Comparison of ENCODE assay signal across 1 cellular context in the genomic region with DNA sequence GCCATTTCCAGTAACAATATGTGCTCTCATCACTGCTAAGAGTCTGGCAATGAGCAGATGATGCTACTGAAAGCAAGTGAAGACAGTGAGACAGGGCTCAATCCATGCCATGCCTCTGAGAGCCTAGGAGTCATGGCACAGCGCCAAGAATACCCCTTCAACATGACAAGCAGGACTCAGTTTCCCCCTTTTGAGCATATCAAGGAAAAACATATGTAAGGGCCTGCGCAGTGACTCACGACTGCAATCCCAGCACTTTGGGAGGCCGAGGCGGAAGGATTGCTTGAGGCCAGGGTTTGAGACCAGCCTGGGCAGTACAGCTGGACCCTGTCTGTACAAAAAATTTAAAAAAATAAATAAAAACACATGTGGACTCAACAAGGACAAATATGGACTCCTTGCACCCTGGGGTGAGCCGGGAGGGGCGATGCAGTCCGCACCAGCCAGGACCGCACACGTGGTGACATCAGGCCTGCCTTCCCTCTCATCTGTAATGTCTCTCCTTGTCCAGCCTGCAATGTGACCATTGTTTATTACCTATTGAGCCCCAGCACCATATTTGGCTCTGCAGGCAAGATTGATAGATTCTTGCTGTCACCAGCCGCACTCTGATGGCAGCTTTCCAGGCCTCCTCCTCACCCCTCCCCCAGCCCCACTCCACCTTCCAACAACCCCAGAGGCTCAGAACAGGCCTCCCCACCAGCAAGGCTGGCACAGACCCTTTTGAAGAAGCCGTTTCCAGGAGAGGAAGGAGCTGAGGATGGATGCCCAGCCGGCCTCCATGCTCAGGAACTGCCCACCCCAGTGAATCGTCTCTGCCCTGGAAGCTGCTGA.
TF ChIP-seq lines count a peak whose summit lies in the region.

No MANE protein-coding gene starts in this region.

TF ChIP-seq in K562, 482 proteins besides CTCF, POLR2A, EP300 and RAD21 (continued from another document and continues in another):
- no peak for TF ChIP-seq ZNF407 (IDR thresholded peaks at IDR 0.05; ENCODE audit: low read depth)
- no peak for TF ChIP-seq ZNF778 (CRISPR knock-in tag; IDR thresholded peaks at IDR 0.05)
- TF ChIP-seq, protein P1, sequence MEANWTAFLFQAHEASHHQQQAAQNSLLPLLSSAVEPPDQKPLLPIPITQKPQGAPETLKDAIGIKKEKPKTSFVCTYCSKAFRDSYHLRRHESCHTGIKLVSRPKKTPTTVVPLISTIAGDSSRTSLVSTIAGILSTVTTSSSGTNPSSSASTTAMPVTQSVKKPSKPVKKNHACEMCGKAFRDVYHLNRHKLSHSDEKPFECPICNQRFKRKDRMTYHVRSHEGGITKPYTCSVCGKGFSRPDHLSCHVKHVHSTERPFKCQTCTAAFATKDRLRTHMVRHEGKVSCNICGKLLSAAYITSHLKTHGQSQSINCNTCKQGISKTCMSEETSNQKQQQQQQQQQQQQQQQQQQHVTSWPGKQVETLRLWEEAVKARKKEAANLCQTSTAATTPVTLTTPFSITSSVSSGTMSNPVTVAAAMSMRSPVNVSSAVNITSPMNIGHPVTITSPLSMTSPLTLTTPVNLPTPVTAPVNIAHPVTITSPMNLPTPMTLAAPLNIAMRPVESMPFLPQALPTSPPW (CRISPR knock-in tag; IDR thresholded peaks at IDR 0.05): peak; percentile 66
- TF ChIP-seq BRF1 (IDR thresholded peaks at IDR 0.05; ENCODE audit: borderline replicate concordance, extremely low read depth, insufficient read length): no peak
- TF ChIP-seq, protein P2, sequence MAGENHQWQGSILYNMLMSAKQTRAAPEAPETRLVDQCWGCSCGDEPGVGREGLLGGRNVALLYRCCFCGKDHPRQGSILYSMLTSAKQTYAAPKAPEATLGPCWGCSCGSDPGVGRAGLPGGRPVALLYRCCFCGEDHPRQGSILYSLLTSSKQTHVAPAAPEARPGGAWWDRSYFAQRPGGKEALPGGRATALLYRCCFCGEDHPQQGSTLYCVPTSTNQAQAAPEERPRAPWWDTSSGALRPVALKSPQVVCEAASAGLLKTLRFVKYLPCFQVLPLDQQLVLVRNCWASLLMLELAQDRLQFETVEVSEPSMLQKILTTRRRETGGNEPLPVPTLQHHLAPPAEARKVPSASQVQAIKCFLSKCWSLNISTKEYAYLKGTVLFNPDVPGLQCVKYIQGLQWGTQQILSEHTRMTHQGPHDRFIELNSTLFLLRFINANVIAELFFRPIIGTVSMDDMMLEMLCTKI (IDR thresholded peaks at IDR 0.05; ENCODE audit: partially characterized antibody): no peak
- no peak for TF ChIP-seq NONO (IDR thresholded peaks at IDR 0.05; ENCODE audit: low read depth in 2 of 2, low read length in 1 of 2)
- peak; percentile 66; the same call in 1 of the 2 replicates for TF ChIP-seq SMARCE1 (IDR thresholded peaks at IDR 0.05)
- TF ChIP-seq MAFK (IDR thresholded peaks at IDR 0.05; ENCODE audit: low read length): no peak
- no peak for TF ChIP-seq ZNF184 (CRISPR knock-in tag; IDR thresholded peaks at IDR 0.05)
- TF ChIP-seq, protein P3, sequence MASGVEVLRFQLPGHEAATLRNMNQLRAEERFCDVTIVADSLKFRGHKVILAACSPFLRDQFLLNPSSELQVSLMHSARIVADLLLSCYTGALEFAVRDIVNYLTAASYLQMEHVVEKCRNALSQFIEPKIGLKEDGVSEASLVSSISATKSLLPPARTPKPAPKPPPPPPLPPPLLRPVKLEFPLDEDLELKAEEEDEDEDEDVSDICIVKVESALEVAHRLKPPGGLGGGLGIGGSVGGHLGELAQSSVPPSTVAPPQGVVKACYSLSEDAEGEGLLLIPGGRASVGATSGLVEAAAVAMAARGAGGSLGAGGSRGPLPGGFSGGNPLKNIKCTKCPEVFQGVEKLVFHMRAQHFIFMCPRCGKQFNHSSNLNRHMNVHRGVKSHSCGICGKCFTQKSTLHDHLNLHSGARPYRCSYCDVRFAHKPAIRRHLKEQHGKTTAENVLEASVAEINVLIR (CRISPR knock-in tag; IDR thresholded peaks at IDR 0.05): no peak
- no peak for TF ChIP-seq ZBTB26 (CRISPR knock-in tag; IDR thresholded peaks at IDR 0.05)
- TF ChIP-seq ZBTB43 (CRISPR knock-in tag; IDR thresholded peaks at IDR 0.05): no peak
- no peak for TF ChIP-seq SRSF7 (optimal IDR thresholded peaks at IDR 0.05; ENCODE audit: low read depth, low read length)
- peak in 1 of 2 experiments; percentile 37; a peak in 1 of 4 replicates for TF ChIP-seq TBL1XR1 (IDR thresholded peaks at IDR 0.05; ENCODE audit: low read length in 2 of 2)
- no peak for TF ChIP-seq RUNX1 (IDR thresholded peaks at IDR 0.05; ENCODE audit: low read depth)
- TF ChIP-seq ARID2 (IDR thresholded peaks at IDR 0.05): no peak
- TF ChIP-seq, protein P4, sequence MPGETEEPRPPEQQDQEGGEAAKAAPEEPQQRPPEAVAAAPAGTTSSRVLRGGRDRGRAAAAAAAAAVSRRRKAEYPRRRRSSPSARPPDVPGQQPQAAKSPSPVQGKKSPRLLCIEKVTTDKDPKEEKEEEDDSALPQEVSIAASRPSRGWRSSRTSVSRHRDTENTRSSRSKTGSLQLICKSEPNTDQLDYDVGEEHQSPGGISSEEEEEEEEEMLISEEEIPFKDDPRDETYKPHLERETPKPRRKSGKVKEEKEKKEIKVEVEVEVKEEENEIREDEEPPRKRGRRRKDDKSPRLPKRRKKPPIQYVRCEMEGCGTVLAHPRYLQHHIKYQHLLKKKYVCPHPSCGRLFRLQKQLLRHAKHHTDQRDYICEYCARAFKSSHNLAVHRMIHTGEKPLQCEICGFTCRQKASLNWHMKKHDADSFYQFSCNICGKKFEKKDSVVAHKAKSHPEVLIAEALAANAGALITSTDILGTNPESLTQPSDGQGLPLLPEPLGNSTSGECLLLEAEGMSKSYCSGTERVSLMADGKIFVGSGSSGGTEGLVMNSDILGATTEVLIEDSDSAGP (CRISPR knock-in tag; IDR thresholded peaks at IDR 0.05): no peak
- no peak for TF ChIP-seq RFX7 (CRISPR knock-in tag; IDR thresholded peaks at IDR 0.05)
- TF ChIP-seq, protein P5, sequence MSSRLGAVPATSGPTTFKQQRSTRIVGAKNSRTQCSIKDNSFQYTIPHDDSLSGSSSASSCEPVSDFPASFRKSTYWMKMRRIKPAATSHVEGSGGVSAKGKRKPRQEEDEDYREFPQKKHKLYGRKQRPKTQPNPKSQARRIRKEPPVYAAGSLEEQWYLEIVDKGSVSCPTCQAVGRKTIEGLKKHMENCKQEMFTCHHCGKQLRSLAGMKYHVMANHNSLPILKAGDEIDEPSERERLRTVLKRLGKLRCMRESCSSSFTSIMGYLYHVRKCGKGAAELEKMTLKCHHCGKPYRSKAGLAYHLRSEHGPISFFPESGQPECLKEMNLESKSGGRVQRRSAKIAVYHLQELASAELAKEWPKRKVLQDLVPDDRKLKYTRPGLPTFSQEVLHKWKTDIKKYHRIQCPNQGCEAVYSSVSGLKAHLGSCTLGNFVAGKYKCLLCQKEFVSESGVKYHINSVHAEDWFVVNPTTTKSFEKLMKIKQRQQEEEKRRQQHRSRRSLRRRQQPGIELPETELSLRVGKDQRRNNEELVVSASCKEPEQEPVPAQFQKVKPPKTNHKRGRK (tag; IDR thresholded peaks at IDR 0.05): no peak
- TF ChIP-seq SP1 (CRISPR knock-in tag; IDR thresholded peaks at IDR 0.05): no peak
- no peak for TF ChIP-seq TRIM25 (IDR thresholded peaks at IDR 0.05; ENCODE audit: borderline replicate concordance)
- TF ChIP-seq ZNF699 (CRISPR knock-in tag; IDR thresholded peaks at IDR 0.05; ENCODE audit: insufficient replicate concordance): no peak
- TF ChIP-seq TEAD4 (IDR thresholded peaks at IDR 0.05; ENCODE audit: low read length): peak; percentile 47; the same call in 1 of the 2 replicates
- no peak for TF ChIP-seq TEAD4 (CRISPR knock-in tag; IDR thresholded peaks at IDR 0.05; ENCODE audit: borderline replicate concordance)
- TF ChIP-seq, protein P6, sequence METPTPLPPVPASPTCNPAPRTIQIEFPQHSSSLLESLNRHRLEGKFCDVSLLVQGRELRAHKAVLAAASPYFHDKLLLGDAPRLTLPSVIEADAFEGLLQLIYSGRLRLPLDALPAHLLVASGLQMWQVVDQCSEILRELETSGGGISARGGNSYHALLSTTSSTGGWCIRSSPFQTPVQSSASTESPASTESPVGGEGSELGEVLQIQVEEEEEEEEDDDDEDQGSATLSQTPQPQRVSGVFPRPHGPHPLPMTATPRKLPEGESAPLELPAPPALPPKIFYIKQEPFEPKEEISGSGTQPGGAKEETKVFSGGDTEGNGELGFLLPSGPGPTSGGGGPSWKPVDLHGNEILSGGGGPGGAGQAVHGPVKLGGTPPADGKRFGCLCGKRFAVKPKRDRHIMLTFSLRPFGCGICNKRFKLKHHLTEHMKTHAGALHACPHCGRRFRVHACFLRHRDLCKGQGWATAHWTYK (CRISPR knock-in tag; IDR thresholded peaks at IDR 0.05): no peak
- TF ChIP-seq, protein P7, sequence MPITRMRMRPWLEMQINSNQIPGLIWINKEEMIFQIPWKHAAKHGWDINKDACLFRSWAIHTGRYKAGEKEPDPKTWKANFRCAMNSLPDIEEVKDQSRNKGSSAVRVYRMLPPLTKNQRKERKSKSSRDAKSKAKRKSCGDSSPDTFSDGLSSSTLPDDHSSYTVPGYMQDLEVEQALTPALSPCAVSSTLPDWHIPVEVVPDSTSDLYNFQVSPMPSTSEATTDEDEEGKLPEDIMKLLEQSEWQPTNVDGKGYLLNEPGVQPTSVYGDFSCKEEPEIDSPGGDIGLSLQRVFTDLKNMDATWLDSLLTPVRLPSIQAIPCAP (CRISPR knock-in tag; IDR thresholded peaks at IDR 0.05; ENCODE audit: borderline replicate concordance): no peak
- peak; percentile 16; the same call in 1 of the 2 replicates for TF ChIP-seq MEF2D (tag; conservative IDR thresholded peaks at IDR 0.05; ENCODE audit: low read depth)
